39 cellular contexts compared by ENCODE assay signal in the genomic region with DNA sequence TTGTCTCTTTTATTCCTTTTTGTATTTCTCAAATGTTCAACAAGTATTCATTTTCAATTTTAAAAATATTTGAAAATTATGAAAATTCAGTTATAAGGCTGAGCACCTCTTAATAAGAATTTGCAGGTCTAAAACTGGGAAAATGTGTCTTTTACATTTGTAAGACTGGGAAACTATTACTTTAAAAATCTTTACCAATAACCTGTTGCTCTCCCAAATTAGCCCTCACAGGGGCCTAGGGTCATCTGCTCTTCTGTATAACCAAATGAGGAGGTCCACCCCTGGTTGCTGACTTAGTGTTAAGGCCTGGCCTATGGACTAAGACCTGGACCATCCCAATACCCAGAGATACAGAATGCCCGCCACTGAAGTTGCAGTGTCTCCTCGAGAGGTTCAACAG.
"Had no signal": no experiment of that assay in that cellular context is flagged by ENCODE, and none has a peak within 500 bp of the region (broad histone marks: within the 10 kb centered on the region; RNA-seq: fewer than 3 reads in every experiment).

No MANE protein-coding gene starts in this region.

- H3K4me1 Mint-ChIP-seq: activated naive CD4-positive, alpha-beta T cell treated with anti-CD3 and anti-CD28 coated beads, Interleukin-2, amount 10 ng/mL, durations not matched to agents 7 days and 5 days; activated naive CD4-positive, alpha-beta T cell treated with anti-CD3 and anti-CD28 coated beads, Interleukin-2, amount 50 U/mL, for 24 hours; activated naive CD8-positive, alpha-beta T cell treated with anti-CD3 and anti-CD28 coated beads for 36 hours; activated naive CD8-positive, alpha-beta T cell treated with anti-CD3 and anti-CD28 coated beads, Interleukin-2, amount 50 U/mL, for 24 hours; activated T-helper 17 cell treated with anti-CD3 and anti-CD28 coated beads, Interleukin-2, amount 50 U/mL, for 72 hours; brain; central memory CD8-positive, alpha-beta T cell had no signal

- H3K36me3 ChIP-seq: adrenal gland, ascending aorta, brain microvascular endothelial cell, breast epithelium, cardiac muscle cell had no signal

- ATAC-seq: activated naive CD4-positive, alpha-beta T cell treated with anti-CD3 and anti-CD28 coated beads, Interleukin-2, amount 50 U/mL, for 72 hours; activated naive CD8-positive, alpha-beta T cell treated with anti-CD3 and anti-CD28 coated beads, Interleukin-2, amount 50 U/mL, for 24 hours; activated T-cell treated with anti-CD3 and anti-CD28 coated beads, Interleukin-2, amount 50 U/mL, for 4 hours; activated T-cell treated with anti-CD3 and anti-CD28 coated beads, Interleukin-2, amount 50 U/mL, for 72 hours; activated T-helper 17 cell treated with anti-CD3 and anti-CD28 coated beads, Interleukin-2, amount 50 U/mL, for 72 hours; body of pancreas had no signal

- H3K27ac Mint-ChIP-seq: activated naive CD4-positive, alpha-beta T cell treated with anti-CD3 and anti-CD28 coated beads for 36 hours; activated naive CD4-positive, alpha-beta T cell treated with anti-CD3 and anti-CD28 coated beads, Interleukin-2, amount 10 ng/mL, durations not matched to agents 7 days and 5 days; activated naive CD4-positive, alpha-beta T cell treated with anti-CD3 and anti-CD28 coated beads, Interleukin-2, amount 50 U/mL, for 24 hours; activated naive CD4-positive, alpha-beta T cell treated with anti-CD3 and anti-CD28 coated beads, Interleukin-2, amount 50 U/mL, for 72 hours; activated naive CD8-positive, alpha-beta T cell; activated naive CD8-positive, alpha-beta T cell treated with anti-CD3 and anti-CD28 coated beads for 36 hours; activated naive CD8-positive, alpha-beta T cell treated with anti-CD3 and anti-CD28 coated beads, Interleukin-2, amount 10 ng/mL, durations not matched to agents 7 days and 5 days; activated naive CD8-positive, alpha-beta T cell treated with anti-CD3 and anti-CD28 coated beads, Interleukin-2, amount 50 U/mL, for 24 hours; activated T-cell treated with anti-CD3 and anti-CD28 coated beads, Interleukin-2, amount 50 U/mL, for 24 hours; activated T-cell treated with anti-CD3 and anti-CD28 coated beads, Interleukin-2, amount 50 U/mL, for 72 hours; activated T-helper 1 cell treated with anti-CD3 and anti-CD28 coated beads, Interleukin-12 subunit alpha, Interleukin-12 subunit beta, Interleukin-2, Interleukin-4 antibody, amounts not matched to agents 30 ng/mL and 10 ng/mL and 1 ng/mL, durations not matched to agents 14 hours and 24 hours and 36 hours; activated T-helper 17 cell treated with anti-CD3 and anti-CD28 coated beads, Interleukin-2, amount 50 U/mL, for 72 hours; activated T-helper 2 cell treated with anti-CD3 and anti-CD28 coated beads, Interferon-gamma antibody, Interleukin-2, Interleukin-4, amounts not matched to agents 10 μg/mL and 5 μg/mL and 100 μg/mL, durations not matched to agents 14 hours and 24 hours and 36 hours; brain had no signal

- FAIRE-seq: astrocyte, bronchial epithelial cell had no signal

- DNase-seq: activated effector memory CD4-positive, alpha-beta T cell treated with anti-CD3 and anti-CD28 coated beads, Interleukin-2, amount 50 U/mL, for 16 hours; activated effector memory CD4-positive, alpha-beta T cell treated with Interleukin-2 at 50 U/mL for 16 hours; activated gamma-delta T cell; activated gamma-delta T cell treated with Interleukin-2 at 50 U/mL for 16 hours; activated naive CD4-positive, alpha-beta T cell; activated naive CD4-positive, alpha-beta T cell treated with anti-CD3 and anti-CD28 coated beads for 36 hours; activated naive CD4-positive, alpha-beta T cell treated with anti-CD3 and anti-CD28 coated beads, Interleukin-2, amount 10 ng/mL, durations not matched to agents 7 days and 5 days; activated naive CD4-positive, alpha-beta T cell treated with anti-CD3 and anti-CD28 coated beads, Interleukin-2, amount 50 U/mL, for 16 hours; activated naive CD4-positive, alpha-beta T cell treated with Interleukin-2 at 50 U/mL for 16 hours; activated naive CD8-positive, alpha-beta T cell treated with anti-CD3 and anti-CD28 coated beads for 36 hours; activated naive CD8-positive, alpha-beta T cell treated with anti-CD3 and anti-CD28 coated beads, Interleukin-2, amount 10 ng/mL, durations not matched to agents 7 days and 5 days; activated naive CD8-positive, alpha-beta T cell treated with anti-CD3 and anti-CD28 coated beads, Interleukin-2, amount 50 U/mL, for 24 hours; activated T-cell treated with anti-CD3 and anti-CD28 coated beads, Interleukin-2, amount 50 U/mL, for 24 hours; activated T-cell treated with anti-CD3 and anti-CD28 coated beads, Interleukin-2, amount 50 U/mL, for 4 hours; activated T-cell treated with anti-CD3 and anti-CD28 coated beads, Interleukin-2, amount 50 U/mL, for 48 hours; activated T-cell treated with anti-CD3 and anti-CD28 coated beads, Interleukin-2, amount 50 U/mL, for 72 hours; adrenal gland; amniotic stem cell; amygdala; anterior cingulate cortex; aorta; body of pancreas; brain microvascular endothelial cell; caudate nucleus; central memory CD4-positive, alpha-beta T cell; cerebellar nuclear complex had no signal

- H3K4me3 ChIP-seq: adrenal gland, ascending aorta, body of pancreas, breast epithelium, cardiac muscle cell had no signal

- H3K4me1 ChIP-seq: adrenal gland, ascending aorta, body of pancreas, breast epithelium had no signal

- H3K27me3 ChIP-seq: adrenal gland, ascending aorta, body of pancreas, brain microvascular endothelial cell, breast epithelium, cardiac muscle cell had no signal

- H3K9me3 ChIP-seq: adrenal gland, ascending aorta, body of pancreas, breast epithelium had no signal

- H3K4me3 Mint-ChIP-seq: activated naive CD4-positive, alpha-beta T cell treated with anti-CD3 and anti-CD28 coated beads for 36 hours; activated naive CD4-positive, alpha-beta T cell treated with anti-CD3 and anti-CD28 coated beads, Interleukin-2, amount 10 ng/mL, durations not matched to agents 7 days and 5 days; activated naive CD4-positive, alpha-beta T cell treated with anti-CD3 and anti-CD28 coated beads, Interleukin-2, amount 50 U/mL, for 24 hours; activated naive CD8-positive, alpha-beta T cell; activated naive CD8-positive, alpha-beta T cell treated with anti-CD3 and anti-CD28 coated beads for 36 hours; activated naive CD8-positive, alpha-beta T cell treated with anti-CD3 and anti-CD28 coated beads, Interleukin-2, amount 10 ng/mL, durations not matched to agents 7 days and 5 days; activated naive CD8-positive, alpha-beta T cell treated with anti-CD3 and anti-CD28 coated beads, Interleukin-2, amount 50 U/mL, for 24 hours; activated T-cell treated with anti-CD3 and anti-CD28 coated beads, Interleukin-2, amount 50 U/mL, for 24 hours; activated T-cell treated with anti-CD3 and anti-CD28 coated beads, Interleukin-2, amount 50 U/mL, for 4 hours; activated T-cell treated with anti-CD3 and anti-CD28 coated beads, Interleukin-2, amount 50 U/mL, for 72 hours; activated T-helper 1 cell treated with anti-CD3 and anti-CD28 coated beads, Interleukin-12 subunit alpha, Interleukin-12 subunit beta, Interleukin-2, Interleukin-4 antibody, amounts not matched to agents 30 ng/mL and 10 ng/mL and 1 ng/mL, durations not matched to agents 14 hours and 24 hours and 36 hours; activated T-helper 17 cell treated with anti-CD3 and anti-CD28 coated beads, Interleukin-2, amount 50 U/mL, for 72 hours; brain; central memory CD8-positive, alpha-beta T cell had no signal

- H3K36me3 Mint-ChIP-seq: activated naive CD4-positive, alpha-beta T cell treated with anti-CD3 and anti-CD28 coated beads, Interleukin-2, amount 10 ng/mL, durations not matched to agents 7 days and 5 days; activated naive CD4-positive, alpha-beta T cell treated with anti-CD3 and anti-CD28 coated beads, Interleukin-2, amount 50 U/mL, for 24 hours; activated naive CD4-positive, alpha-beta T cell treated with anti-CD3 and anti-CD28 coated beads, Interleukin-2, amount 50 U/mL, for 72 hours; activated naive CD8-positive, alpha-beta T cell; activated naive CD8-positive, alpha-beta T cell treated with anti-CD3 and anti-CD28 coated beads for 36 hours; activated naive CD8-positive, alpha-beta T cell treated with anti-CD3 and anti-CD28 coated beads, Interleukin-2, amount 10 ng/mL, durations not matched to agents 7 days and 5 days; brain had no signal

- H3K27me3 Mint-ChIP-seq: activated naive CD4-positive, alpha-beta T cell treated with anti-CD3 and anti-CD28 coated beads, Interleukin-2, amount 10 ng/mL, durations not matched to agents 7 days and 5 days; activated naive CD4-positive, alpha-beta T cell treated with anti-CD3 and anti-CD28 coated beads, Interleukin-2, amount 50 U/mL, for 24 hours; activated naive CD8-positive, alpha-beta T cell; activated naive CD8-positive, alpha-beta T cell treated with anti-CD3 and anti-CD28 coated beads for 36 hours; activated naive CD8-positive, alpha-beta T cell treated with anti-CD3 and anti-CD28 coated beads, Interleukin-2, amount 10 ng/mL, durations not matched to agents 7 days and 5 days; activated T-cell treated with anti-CD3 and anti-CD28 coated beads, Interleukin-2, amount 50 U/mL, for 24 hours; brain; central memory CD8-positive, alpha-beta T cell had no signal

- H3K9me3 Mint-ChIP-seq: activated naive CD4-positive, alpha-beta T cell treated with anti-CD3 and anti-CD28 coated beads for 36 hours; activated naive CD4-positive, alpha-beta T cell treated with anti-CD3 and anti-CD28 coated beads, Interleukin-2, amount 10 ng/mL, durations not matched to agents 7 days and 5 days; activated naive CD4-positive, alpha-beta T cell treated with anti-CD3 and anti-CD28 coated beads, Interleukin-2, amount 50 U/mL, for 24 hours; activated naive CD8-positive, alpha-beta T cell treated with anti-CD3 and anti-CD28 coated beads for 36 hours; activated T-cell treated with anti-CD3 and anti-CD28 coated beads, Interleukin-2, amount 50 U/mL, for 24 hours; activated T-helper 1 cell treated with anti-CD3 and anti-CD28 coated beads, Interleukin-12 subunit alpha, Interleukin-12 subunit beta, Interleukin-2, Interleukin-4 antibody, amounts not matched to agents 30 ng/mL and 10 ng/mL and 1 ng/mL, durations not matched to agents 14 hours and 24 hours and 36 hours; activated T-helper 2 cell treated with anti-CD3 and anti-CD28 coated beads, Interferon-gamma antibody, Interleukin-2, Interleukin-4, amounts not matched to agents 10 μg/mL and 5 μg/mL and 100 μg/mL, durations not matched to agents 14 hours and 24 hours and 36 hours had no signal

- H3K27ac ChIP-seq: adrenal gland, ascending aorta, body of pancreas, brain microvascular endothelial cell, breast epithelium, cardiac muscle cell had no signal
